1 cellular context compared by ENCODE assay signal in genomic region chr6:56513631-56514030, GRCh38.
TF ChIP-seq lines count a peak whose summit lies in the region.

No MANE protein-coding gene starts in this region.

TF ChIP-seq in HepG2, 621 proteins besides CTCF, POLR2A, EP300 and RAD21 (continued from another document):
- TF ChIP-seq TFE3 (CRISPR knock-in tag; IDR thresholded peaks at IDR 0.05), result no peak
- TF ChIP-seq ZBTB42 (CRISPR knock-in tag; IDR thresholded peaks at IDR 0.05), result no peak
- no peak for TF ChIP-seq ZNF496 (CRISPR knock-in tag; IDR thresholded peaks at IDR 0.05; ENCODE audit: insufficient replicate concordance)
- no peak for TF ChIP-seq SNAI1 (CRISPR knock-in tag; IDR thresholded peaks at IDR 0.05; ENCODE audit: borderline replicate concordance)
- no peak for TF ChIP-seq ZSCAN20 (CRISPR knock-in tag; IDR thresholded peaks at IDR 0.05; ENCODE audit: borderline replicate concordance)
- TF ChIP-seq TOPORS (CRISPR knock-in tag; IDR thresholded peaks at IDR 0.05), result no peak
- TF ChIP-seq PAWR (CRISPR knock-in tag; IDR thresholded peaks at IDR 0.05; ENCODE audit: borderline replicate concordance), result no peak
- TF ChIP-seq SPEN (CRISPR knock-in tag; IDR thresholded peaks at IDR 0.05; ENCODE audit: low read depth), result no peak
- TF ChIP-seq HNRNPLL (IDR thresholded peaks at IDR 0.05; ENCODE audit: low read depth, low read length, poor library complexity, severe bottlenecking), result no peak
- no peak for TF ChIP-seq STAG1 (CRISPR knock-in tag; IDR thresholded peaks at IDR 0.05)
- no peak for TF ChIP-seq RFX1 (IDR thresholded peaks at IDR 0.05)
- no peak for TF ChIP-seq ZNF746 (CRISPR knock-in tag; IDR thresholded peaks at IDR 0.05)
- TF ChIP-seq EZH2 (conservative IDR thresholded peaks at IDR 0.05; ENCODE audit: low read depth, low read length), result no peak
- TF ChIP-seq CSRNP2 (CRISPR knock-in tag; conservative IDR thresholded peaks at IDR 0.05; ENCODE audit: low read depth), result no peak
- no peak for TF ChIP-seq HOXA9 (CRISPR knock-in tag; IDR thresholded peaks at IDR 0.05; ENCODE audit: borderline replicate concordance)
- TF ChIP-seq HNRNPUL1 (IDR thresholded peaks at IDR 0.05; ENCODE audit: low read depth, low read length), result no peak
- no peak for TF ChIP-seq ZNF678 (CRISPR knock-in tag; IDR thresholded peaks at IDR 0.05)
